ENCODE assay signal across 9 cellular contexts in genomic region chr4:7124643-7125442, GRCh38. TPM values are rescaled to one million over a fixed set of nuclear protein-coding genes. Genes with fewer than 3 reads are reported as not detected.
DNase-seq lines count a peak whose midpoint lies in the region; ATAC-seq lines count a peak whose summit lies in the region.
"Had no signal": no experiment of that assay in that cellular context is flagged by ENCODE, and none has a peak within 500 bp of the region (broad histone marks: within the 10 kb centered on the region; RNA-seq: fewer than 3 reads in every experiment).

No MANE protein-coding gene starts in this region.

- H3K4me1 ChIP-seq in esophagus (ENCODE audit: control insufficient read depth in 2 of 2, insufficient read depth in 2 of 2, low read length in 1 of 2) = peaks cover 0 to 6% of the 10 kb centered on the region in 2 donors

- no peaks in the 10 kb centered on the region for H3K36me3 Mint-ChIP-seq in activated CD4-positive, alpha-beta T cell treated with anti-CD3 and anti-CD28 coated beads, Interleukin-2, amount 10 ng/mL, durations not matched to agents 24 days and 14 days (ENCODE audit: low read depth)
- no peaks in the 10 kb centered on the region for H3K36me3 Mint-ChIP-seq in activated T-cell treated with anti-CD3 and anti-CD28 coated beads, Interleukin-2, amount 50 U/mL, for 72 hours (ENCODE audit: insufficient read depth in 2 of 2)

- H3K27me3 ChIP-seq in esophagus (ENCODE audit: control insufficient read depth in 1 of 2, insufficient read depth in 2 of 2, low read length in 2 of 2) = no peaks in the 10 kb centered on the region

- no peak for ATAC-seq in HG02852 (IDR thresholded peaks at IDR 0.05; ENCODE audit: unreplicated experiment)
- ATAC-seq in activated T-cell treated with anti-CD3 and anti-CD28 coated beads, Interleukin-2, amount 50 U/mL, for 72 hours (replicated peaks in 1 of 2) = no peak
- ATAC-seq: stimulated activated naive CD8-positive, alpha-beta T cell treated with anti-CD3 and anti-CD28 coated beads, Interleukin-15, amount 100 ng/mL, for 72 hours had no signal

- no peaks in the 10 kb centered on the region for H3K9me3 ChIP-seq in esophagus (ENCODE audit: control insufficient read depth in 2 of 2, insufficient read depth in 1 of 2, low read depth in 1 of 2, low read length in 1 of 2)

- no peaks in the 10 kb centered on the region for H3K9me3 Mint-ChIP-seq in activated CD4-positive, alpha-beta T cell treated with anti-CD3 and anti-CD28 coated beads, Interleukin-2, amount 10 ng/mL, durations not matched to agents 24 days and 14 days
- no peaks in the 10 kb centered on the region for H3K9me3 Mint-ChIP-seq in activated T-cell treated with anti-CD3 and anti-CD28 coated beads, Interleukin-2, amount 50 U/mL, for 72 hours
- H3K9me3 Mint-ChIP-seq: stimulated activated naive CD8-positive, alpha-beta T cell treated with anti-CD3 and anti-CD28 coated beads, Interleukin-15, amount 100 ng/mL, for 72 hours had no signal

- H3K27me3 Mint-ChIP-seq in activated CD4-positive, alpha-beta T cell treated with anti-CD3 and anti-CD28 coated beads, Interleukin-2, amount 10 ng/mL, durations not matched to agents 24 days and 14 days = no peaks in the 10 kb centered on the region
- H3K27me3 Mint-ChIP-seq in activated T-cell treated with anti-CD3 and anti-CD28 coated beads, Interleukin-2, amount 50 U/mL, for 72 hours (ENCODE audit: low read depth) = peaks cover 1% of the 10 kb centered on the region

- H3K4me1 Mint-ChIP-seq in activated CD4-positive, alpha-beta T cell treated with anti-CD3 and anti-CD28 coated beads, Interleukin-2, amount 10 ng/mL, durations not matched to agents 24 days and 14 days = no peaks in the 10 kb centered on the region
- H3K4me1 Mint-ChIP-seq in activated T-cell treated with anti-CD3 and anti-CD28 coated beads, Interleukin-2, amount 50 U/mL, for 72 hours (ENCODE audit: low read depth) = no peaks in the 10 kb centered on the region
- H3K4me1 Mint-ChIP-seq: stimulated activated naive CD8-positive, alpha-beta T cell treated with anti-CD3 and anti-CD28 coated beads, Interleukin-15, amount 100 ng/mL, for 72 hours had no signal

- no peaks in the 10 kb centered on the region for H3K36me3 ChIP-seq in esophagus (ENCODE audit: control insufficient read depth in 2 of 2, insufficient read depth in 2 of 2, low read length in 1 of 2)

- DNase-seq in DMS79 treated with DMSO at 0.1 percent for 48 hours (lab: John Stamatoyannopoulos, UW) (peak; percentile 68), NCI-H2171 (lab: John Stamatoyannopoulos, UW) (peak; percentile 79), non-pigmented ciliary epithelial cell (ENCODE audit: low read depth) (peak; percentile 80)
- no peak for DNase-seq in activated CD4-positive, alpha-beta T cell treated with anti-CD3 and anti-CD28 coated beads, Interleukin-2, amount 10 ng/mL, durations not matched to agents 24 days and 14 days
- DNase-seq in activated T-cell treated with anti-CD3 and anti-CD28 coated beads, Interleukin-2, amount 50 U/mL, for 72 hours = no peak
- no peak for DNase-seq in activated CD4-positive, CD25-positive, alpha-beta regulatory T cell treated with anti-CD3 and anti-CD28 coated beads, Interleukin-2, amount 50 U/mL, for 72 hours
- DNase-seq: stimulated activated naive CD8-positive, alpha-beta T cell treated with anti-CD3 and anti-CD28 coated beads, Interleukin-15, amount 100 ng/mL, for 72 hours had no signal

- no peak overlapping the region for H3K27ac Mint-ChIP-seq in activated CD4-positive, alpha-beta T cell treated with anti-CD3 and anti-CD28 coated beads, Interleukin-2, amount 10 ng/mL, durations not matched to agents 24 days and 14 days
- H3K27ac Mint-ChIP-seq in activated T-cell treated with anti-CD3 and anti-CD28 coated beads, Interleukin-2, amount 50 U/mL, for 72 hours = no peak overlapping the region

- 37 to 51% methylated on average over 22 of the region's 22 CpGs for WGBS in esophagus, 2 donors

- intact Hi-C loops in activated CD4-positive, alpha-beta T cell treated with anti-CD3 and anti-CD28 coated beads, Interleukin-2, amount 10 ng/mL, durations not matched to agents 24 days and 14 days (cut with micrococcal nuclease) = no loop called here

- no peak overlapping the region for H3K4me3 ChIP-seq in esophagus (ENCODE audit: low read depth in 1 of 2, low read length in 2 of 2)

- no peak overlapping the region for H3K4me3 Mint-ChIP-seq in activated CD4-positive, alpha-beta T cell treated with anti-CD3 and anti-CD28 coated beads, Interleukin-2, amount 10 ng/mL, durations not matched to agents 24 days and 14 days
- no peak overlapping the region for H3K4me3 Mint-ChIP-seq in activated T-cell treated with anti-CD3 and anti-CD28 coated beads, Interleukin-2, amount 50 U/mL, for 72 hours
- H3K4me3 Mint-ChIP-seq: stimulated activated naive CD8-positive, alpha-beta T cell treated with anti-CD3 and anti-CD28 coated beads, Interleukin-15, amount 100 ng/mL, for 72 hours had no signal

- peak overlapping the region; percentile 1 to 65 for H3K27ac ChIP-seq in esophagus (ENCODE audit: low read depth in 2 of 2, low read length in 1 of 2)

RNA-seq across cellular contexts. Expression of gene GRPEL1, which starts 57.0 kb away (rescaled TPM):
- 10 to 100 TPM; 21.7 to 37.8 TPM for polyA plus RNA-seq in esophagus
- 100 and 106 TPM in 2 replicates for total RNA-seq in activated CD4-positive, alpha-beta T cell treated with anti-CD3 and anti-CD28 coated beads, Interleukin-2, amount 10 ng/mL, durations not matched to agents 24 days and 14 days
- total RNA-seq in activated T-cell treated with anti-CD3 and anti-CD28 coated beads, Interleukin-2, amount 50 U/mL, for 72 hours = 10 to 100 TPM; 47.6 to 65.5 TPM

Comparison
In these comparisons a context has a peak if more than half of its experiments do, and no peak if none do; other contexts are left out.
1. DNase-seq: peak in DMS79 treated with DMSO at 0.1 percent for 48 hours (single experiment), NCI-H2171 (single experiment) and non-pigmented ciliary epithelial cell (single experiment); none in activated CD4-positive, alpha-beta T cell treated with anti-CD3 and anti-CD28 coated beads, Interleukin-2, amount 10 ng/mL, durations not matched to agents 24 days and 14 days (single experiment), activated T-cell treated with anti-CD3 and anti-CD28 coated beads, Interleukin-2, amount 50 U/mL, for 72 hours (0 of 2) and activated CD4-positive, CD25-positive, alpha-beta regulatory T cell treated with anti-CD3 and anti-CD28 coated beads, Interleukin-2, amount 50 U/mL, for 72 hours (single experiment).